11 cellular contexts compared by ENCODE assay signal in genomic region chr17:3639981-3640596, GRCh38. TPM values are rescaled to one million over a fixed set of nuclear protein-coding genes. Genes with fewer than 3 reads are reported as not detected.
DNase-seq lines count a peak whose midpoint lies in the region; ATAC-seq, FAIRE-seq and TF ChIP-seq lines count a peak whose summit lies in the region.
"Had no signal": no experiment of that assay in that cellular context is flagged by ENCODE, and none has a peak within 500 bp of the region (broad histone marks: within the 10 kb centered on the region; RNA-seq: fewer than 3 reads in every experiment).

No MANE protein-coding gene starts in this region.

- in situ Hi-C loops in gastrocnemius medialis (cut with MboI; ENCODE audit: low sequenced_read_pairs in 4 of 4), result no loop called here

- H3K9me3 ChIP-seq in gastrocnemius medialis, result no peaks in the 10 kb centered on the region
- no peaks in the 10 kb centered on the region for H3K9me3 ChIP-seq in small intestine (ENCODE audit: control insufficient read depth, low read depth)

- DNase-seq in DMS 273 (lab: John Stamatoyannopoulos, UW; ENCODE audit: unreplicated experiment) (peak; percentile 64), DMS 273 treated with DMSO at 0.1 percent for 48 hours (lab: John Stamatoyannopoulos, UW) (no peak), NB4 (ENCODE audit: low read depth) (peak; percentile 57), gastrocnemius medialis (peak; percentile 45 to 62), small intestine (no peak), urothelium cell line (ENCODE audit: low spot score) (no peak)
- DNase-seq: NCI-H1048 had no signal

- WGBS in small intestine, 3 donors, result 55 to 67% (median 61%) methylated on average over 7 of the region's 7 CpGs

- TF ChIP-seq POLR2A in NB4 (IDR thresholded peaks at IDR 0.05; ENCODE audit: extremely low read depth, insufficient read length) (no peak), gastrocnemius medialis (IDR thresholded peaks at IDR 0.05) (peak in 1 of 2 donors; percentile 54)

- no peaks in the 10 kb centered on the region for H3K27me3 ChIP-seq in gastrocnemius medialis
- H3K27me3 ChIP-seq in small intestine (ENCODE audit: control insufficient read depth in 2 of 2, insufficient read depth in 2 of 2, low read length in 2 of 2), result no peaks in the 10 kb centered on the region

- FAIRE-seq in small intestine (lab: Jason Lieb, UNC) (no peak), urothelium cell line (lab: Jason Lieb, UNC) (no peak)

- ATAC-seq in gastrocnemius medialis, result peak; percentile 16 to 41
- ATAC-seq in HG03521 (IDR thresholded peaks at IDR 0.05; ENCODE audit: unreplicated experiment), result no peak
- ATAC-seq: left lobe of liver had no signal

- peak overlapping the region; percentile 74 to 81 (median 78) for H3K27ac ChIP-seq in gastrocnemius medialis
- no peak overlapping the region for H3K27ac ChIP-seq in small intestine (ENCODE audit: low read depth in 1 of 2, low read length in 1 of 2)
- H3K27ac ChIP-seq: 22Rv1 had no signal

- peaks cover 23% of the 10 kb centered on the region for H3K4me1 Mint-ChIP-seq in brain

- H3K36me3 Mint-ChIP-seq in brain, result peaks cover 10% of the 10 kb centered on the region

- H3K36me3 ChIP-seq in gastrocnemius medialis (peaks cover 0 to 30% of the 10 kb centered on the region in 2 donors), small intestine (ENCODE audit: control insufficient read depth in 2 of 2, insufficient read depth in 2 of 2, low read length in 2 of 2) (no peaks in the 10 kb centered on the region)

- TF ChIP-seq CTCF in NB4 (IDR thresholded peaks at IDR 0.05; ENCODE audit: low read depth, low read length) (no peak), brain (conservative IDR thresholded peaks at IDR 0.05) (no peak), gastrocnemius medialis (IDR thresholded peaks at IDR 0.05 in 4 of 5, conservative IDR thresholded peaks at IDR 0.05 in 1 of 5) (no peak)

- H3K9me3 Mint-ChIP-seq in brain, result no peaks in the 10 kb centered on the region

- no peaks in the 10 kb centered on the region for H3K27me3 Mint-ChIP-seq in brain

- peaks cover 24 to 33% of the 10 kb centered on the region in 2 donors for H3K4me1 ChIP-seq in gastrocnemius medialis
- no peaks in the 10 kb centered on the region for H3K4me1 ChIP-seq in small intestine (ENCODE audit: control insufficient read depth in 2 of 2, insufficient read depth in 1 of 2, low read depth in 1 of 2, low read length in 1 of 2)

- H3K27ac Mint-ChIP-seq in brain, result peak overlapping the region in 4 of 5 experiments; percentile 31 to 86 (median 76)

- peak overlapping the region in 3 of 5 experiments; percentile 46 to 77 (median 62) for H3K4me3 Mint-ChIP-seq in brain

- H3K4me3 ChIP-seq in NB4 (ENCODE audit: low read depth, low read length), result no peak overlapping the region
- no peak overlapping the region for H3K4me3 ChIP-seq in gastrocnemius medialis
- no peak overlapping the region for H3K4me3 ChIP-seq in small intestine (ENCODE audit: low read depth in 1 of 2, low read length in 2 of 2)

- intact Hi-C loops in gastrocnemius medialis (cut with DNase I; ENCODE audit: low total_unique reads), result loop anchor here (2.0 to 10.0 kb wide), 3 partner anchors 83 to 1845 kb away; partner anchors contain the start of genes DERL2, HASPIN and MIS12

RNA-seq across cellular contexts. Expression of gene CTNS, which starts 3.5 kb away (rescaled TPM):
- polyA plus RNA-seq in brain (ENCODE audit: insufficient read depth, low read depth, low replicate concordance), result 9.9 TPM
- 100 to 1,000 TPM in 1 of 4 donors, 10 to 100 TPM in 3; 15.0 to 141 (median 60.2) TPM for total RNA-seq in gastrocnemius medialis
- polyA plus RNA-seq in small intestine, result 1 to 10 TPM; 5.4 to 8.0 (median 5.9) TPM

RNA-seq across cellular contexts. Expression of gene SHPK, which starts 4.0 kb away (rescaled TPM):
- 11.6 TPM for polyA plus RNA-seq in brain (ENCODE audit: insufficient read depth, low read depth, low replicate concordance)
- 1 to 10 TPM; 4.1 to 4.7 (median 4.4) TPM for total RNA-seq in gastrocnemius medialis
- 10 to 100 TPM; 12.7 to 21.9 (median 16.5) TPM for polyA plus RNA-seq in small intestine

RNA-seq across cellular contexts. Expression of gene TAX1BP3, which starts 28.3 kb away (rescaled TPM):
- polyA plus RNA-seq in brain (ENCODE audit: insufficient read depth, low read depth, low replicate concordance), result 85.8 TPM
- 10 to 100 TPM; 24.1 to 45.1 (median 33.8) TPM for total RNA-seq in gastrocnemius medialis
- polyA plus RNA-seq in small intestine, result 100 to 1,000 TPM; 102 to 442 (median 356) TPM

RNA-seq across cellular contexts. Expression of gene EMC6, which starts 28.5 kb away (rescaled TPM):
- polyA plus RNA-seq in brain (ENCODE audit: insufficient read depth, low read depth, low replicate concordance) (46.2 TPM), small intestine (10 to 100 TPM; 62.2 to 85.4 (median 81.7) TPM)
- 10 to 100 TPM; 40.6 to 73.8 (median 54.5) TPM for total RNA-seq in gastrocnemius medialis

RNA-seq across cellular contexts. Expression of gene TRPV1, which starts 30.9 kb away (rescaled TPM):
- polyA plus RNA-seq in brain (ENCODE audit: insufficient read depth, low read depth, low replicate concordance), result 1.8 TPM
- 1 to 10 TPM; 1.7 to 6.5 (median 3.5) TPM for total RNA-seq in gastrocnemius medialis
- polyA plus RNA-seq in small intestine, result 10 to 100 TPM in 2 of 3 donors, 1 to 10 TPM in 1; 4.4 to 20.8 (median 11.3) TPM

Comparison
In these comparisons a context has a peak if more than half of its experiments do, and no peak if none do; other contexts are left out.
1. DNase-seq: peak in DMS 273 (single experiment), NB4 (single experiment) and gastrocnemius medialis (2 of 2); none in DMS 273 treated with DMSO at 0.1 percent for 48 hours (single experiment), small intestine (single experiment) and urothelium cell line (single experiment).
2. H3K27ac ChIP-seq: peak in gastrocnemius medialis (4 of 4); none in small intestine (0 of 2).